Comparison of ENCODE assay signal across 1 cellular context in genomic region chr6:43954311-43955131, GRCh38.
TF ChIP-seq lines count a peak whose summit lies in the region.

No MANE protein-coding gene starts in this region.

TF ChIP-seq in HepG2, 621 proteins besides CTCF, POLR2A, EP300 and RAD21 (continued from another document and continues in another):
- TF ChIP-seq ZBTB34 (CRISPR knock-in tag; IDR thresholded peaks at IDR 0.05) (peak; percentile 47; the same call in 1 of the 2 replicates), ZNF276 (CRISPR knock-in tag; IDR thresholded peaks at IDR 0.05; ENCODE audit: low read depth) (0 out of 2 replicates have a peak, but pooled peaks have one; percentile 21), ZNF280D (CRISPR knock-in tag; IDR thresholded peaks at IDR 0.05) (0 out of 2 replicates have a peak, but pooled peaks have one; percentile 7), AHDC1 (CRISPR knock-in tag; IDR thresholded peaks at IDR 0.05; ENCODE audit: borderline replicate concordance) (peak; percentile 80; the same call in 1 of the 2 replicates), PLSCR1 (CRISPR knock-in tag; IDR thresholded peaks at IDR 0.05; ENCODE audit: borderline replicate concordance) (no peak), SKIL (CRISPR knock-in tag; IDR thresholded peaks at IDR 0.05; ENCODE audit: borderline replicate concordance) (peak; percentile 77), RCOR2 (CRISPR knock-in tag; IDR thresholded peaks at IDR 0.05) (peak; percentile 22; the same call in 1 of the 2 replicates), ZSCAN31 (CRISPR knock-in tag; IDR thresholded peaks at IDR 0.05; ENCODE audit: low read depth) (peak; percentile 13; the same call in 1 of the 2 replicates), ZNF230 (CRISPR knock-in tag; IDR thresholded peaks at IDR 0.05) (0 out of 2 replicates have a peak, but pooled peaks have one; percentile 17), ZNF512B (CRISPR knock-in tag; IDR thresholded peaks at IDR 0.05; ENCODE audit: borderline replicate concordance) (no peak), ZNF607 (CRISPR knock-in tag; IDR thresholded peaks at IDR 0.05; ENCODE audit: borderline replicate concordance) (peak; percentile 53), HNF1B (CRISPR knock-in tag; IDR thresholded peaks at IDR 0.05) (peak; percentile 74), GMEB1 (CRISPR knock-in tag; IDR thresholded peaks at IDR 0.05; ENCODE audit: borderline replicate concordance) (peak; percentile 55), CREM (IDR thresholded peaks at IDR 0.05) (peak; percentile 49; the same call in 1 of the 2 replicates), CREM (CRISPR knock-in tag; IDR thresholded peaks at IDR 0.05) (no peak), ZNF709 (CRISPR knock-in tag; IDR thresholded peaks at IDR 0.05) (peak; percentile 64; the same call in 1 of the 2 replicates), TOPORS (CRISPR knock-in tag; IDR thresholded peaks at IDR 0.05) (peak; percentile 21; the same call in 1 of the 2 replicates), SALL2 (CRISPR knock-in tag; IDR thresholded peaks at IDR 0.05) (no peak), NPAS2 (CRISPR knock-in tag; IDR thresholded peaks at IDR 0.05; ENCODE audit: borderline replicate concordance) (0 out of 2 replicates have a peak, but pooled peaks have one; percentile 15), ZFP90 (CRISPR knock-in tag; IDR thresholded peaks at IDR 0.05; ENCODE audit: borderline replicate concordance) (peak; percentile 55; the same call in 1 of the 2 replicates), FOXK1 (CRISPR knock-in tag; IDR thresholded peaks at IDR 0.05; ENCODE audit: borderline replicate concordance, low read depth) (peak; percentile 33; the same call in 1 of the 2 replicates), STAG1 (CRISPR knock-in tag; IDR thresholded peaks at IDR 0.05) (peak; percentile 22; the same call in 1 of the 2 replicates), ZNF12 (CRISPR knock-in tag; IDR thresholded peaks at IDR 0.05) (no peak), RXRB (CRISPR knock-in tag; IDR thresholded peaks at IDR 0.05; ENCODE audit: borderline replicate concordance) (peak; percentile 77)
